In the genomic region with DNA sequence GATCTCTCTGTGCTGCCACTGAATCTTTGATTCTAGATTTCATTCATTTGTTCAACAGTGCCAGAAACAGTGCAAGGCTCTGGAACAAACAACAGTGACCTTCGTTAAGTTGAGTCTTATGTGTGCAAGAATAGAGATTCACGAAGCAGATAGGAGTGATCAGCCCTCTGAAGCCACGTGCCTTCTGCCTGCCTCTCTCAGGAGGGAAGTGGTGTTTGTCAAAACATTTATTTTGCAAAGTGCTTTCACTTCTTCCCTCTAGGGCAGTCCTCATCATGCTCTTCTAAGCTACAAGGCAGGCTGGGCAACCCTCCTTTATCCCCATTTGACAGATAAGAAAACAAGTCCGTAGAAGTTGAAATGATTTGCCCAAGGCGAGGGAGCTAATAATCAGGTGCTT, we compare ENCODE assay signal across 22 cellular contexts.
"Had no signal": no experiment of that assay in that cellular context is flagged by ENCODE, and none has a peak within 500 bp of the region (broad histone marks: within the 10 kb centered on the region; RNA-seq: fewer than 3 reads in every experiment).

No MANE protein-coding gene starts in this region.

- H3K27me3 ChIP-seq: colonic mucosa, testis had no signal

- H3K36me3 ChIP-seq: colonic mucosa, esophagus muscularis mucosa, gastrocnemius medialis, prostate gland, upper lobe of left lung had no signal

- H3K4me1 ChIP-seq: colonic mucosa, esophagus muscularis mucosa, gastrocnemius medialis, prostate gland, testis, upper lobe of left lung had no signal

- DNase-seq: activated CD4-positive, alpha-beta memory T cell treated with anti-CD3 and anti-CD28 coated beads for 36 hours; activated CD4-positive, alpha-beta T cell treated with anti-CD3 and anti-CD28 coated beads for 48 hours; activated CD4-positive, CD25-positive, alpha-beta regulatory T cell; activated naive CD4-positive, alpha-beta T cell treated with Interleukin-2 at 50 U/mL for 16 hours; activated naive CD8-positive, alpha-beta T cell treated with anti-CD3 and anti-CD28 coated beads, Interleukin-2, amount 10 ng/mL, durations not matched to agents 7 days and 5 days; activated T-cell treated with anti-CD3 and anti-CD28 coated beads, Interleukin-2, amount 50 U/mL, for 48 hours; amniotic stem cell; colonic mucosa; dorsolateral prefrontal cortex; effector memory CD8-positive, alpha-beta T cell; gastrocnemius medialis; head of caudate nucleus; islet precursor cell; left colon; stimulated activated CD4-positive, alpha-beta T cell treated with anti-CD3 and anti-CD28 coated beads, Interleukin-2, amount 100 ng/mL, for 48 hours; stimulated activated CD8-positive, alpha-beta memory T cell treated with anti-CD3 and anti-CD28 coated beads, Interleukin-4, amount 100 ng/mL, for 48 hours; stimulated activated naive B cell treated with anti-CD40 and anti-IgM and Interleukin-4, amounts not matched to agents 10 μg/mL and 1 μg/mL and 100 μg/mL, for 72 hours; testis; upper lobe of left lung had no signal

- H3K4me3 ChIP-seq: colonic mucosa, dorsolateral prefrontal cortex, esophagus muscularis mucosa, gastrocnemius medialis, prostate gland, testis, upper lobe of left lung had no signal

- H3K27ac ChIP-seq: colonic mucosa, dorsolateral prefrontal cortex, esophagus muscularis mucosa, gastrocnemius medialis, prostate gland, testis, upper lobe of left lung had no signal

- ATAC-seq: effector memory CD8-positive, alpha-beta T cell; gastrocnemius medialis; left colon; natural killer cell treated with Interleukin-12 subunit alpha and Interleukin-12 subunit beta and Interleukin-15 and Interleukin-18, amount 100 ng/mL, for 72 hours; stimulated activated naive B cell treated with anti-CD40 and anti-IgM and Interleukin-4, amounts not matched to agents 10 μg/mL and 1 μg/mL and 100 μg/mL, for 72 hours had no signal

- H3K9me3 ChIP-seq: colonic mucosa, esophagus muscularis mucosa, gastrocnemius medialis, prostate gland, testis, upper lobe of left lung had no signal
